21 cellular contexts compared by ENCODE assay signal in genomic region chr3:70543493-70543892, GRCh38.
"Had no signal": no experiment of that assay in that cellular context is flagged by ENCODE, and none has a peak within 500 bp of the region (broad histone marks: within the 10 kb centered on the region; RNA-seq: fewer than 3 reads in every experiment).

No MANE protein-coding gene starts in this region.

- DNase-seq: Kasumi-1, NCI-H1092, NCI-H1105 treated with DMSO at 0.1 percent for 48 hours, NCI-H1417 treated with DMSO at 0.1 percent for 48 hours, NCI-H146, NCI-H1694 treated with DMSO at 0.1 percent for 48 hours, NCI-H1930, NCI-H2081, NCI-H2107, NCI-H2227 treated with DMSO at 0.1 percent for 48 hours, NCI-H524, NCI-H526 treated with DMSO at 0.1 percent for 48 hours, NCI-H774, Right ventricle myocardium superior, RPMI8226, SIG-M5 had no signal

- ATAC-seq: K562 had no signal

- H3K4me1 ChIP-seq: SJSA1 had no signal

- H3K27ac ChIP-seq: HL-60, KMS-11, SJSA1, SK-N-MC had no signal

- H3K4me3 ChIP-seq: K562, SJSA1, SK-N-MC had no signal

- H3K9ac ChIP-seq: KMS-11 had no signal

- H3K4me2 ChIP-seq: KMS-11 had no signal

- H3K9me3 ChIP-seq: SJSA1 had no signal

- H3K36me3 ChIP-seq: SJSA1 had no signal

- H3K27me3 ChIP-seq: SJSA1 had no signal
